8 cellular contexts compared by ENCODE assay signal in the genomic region with DNA sequence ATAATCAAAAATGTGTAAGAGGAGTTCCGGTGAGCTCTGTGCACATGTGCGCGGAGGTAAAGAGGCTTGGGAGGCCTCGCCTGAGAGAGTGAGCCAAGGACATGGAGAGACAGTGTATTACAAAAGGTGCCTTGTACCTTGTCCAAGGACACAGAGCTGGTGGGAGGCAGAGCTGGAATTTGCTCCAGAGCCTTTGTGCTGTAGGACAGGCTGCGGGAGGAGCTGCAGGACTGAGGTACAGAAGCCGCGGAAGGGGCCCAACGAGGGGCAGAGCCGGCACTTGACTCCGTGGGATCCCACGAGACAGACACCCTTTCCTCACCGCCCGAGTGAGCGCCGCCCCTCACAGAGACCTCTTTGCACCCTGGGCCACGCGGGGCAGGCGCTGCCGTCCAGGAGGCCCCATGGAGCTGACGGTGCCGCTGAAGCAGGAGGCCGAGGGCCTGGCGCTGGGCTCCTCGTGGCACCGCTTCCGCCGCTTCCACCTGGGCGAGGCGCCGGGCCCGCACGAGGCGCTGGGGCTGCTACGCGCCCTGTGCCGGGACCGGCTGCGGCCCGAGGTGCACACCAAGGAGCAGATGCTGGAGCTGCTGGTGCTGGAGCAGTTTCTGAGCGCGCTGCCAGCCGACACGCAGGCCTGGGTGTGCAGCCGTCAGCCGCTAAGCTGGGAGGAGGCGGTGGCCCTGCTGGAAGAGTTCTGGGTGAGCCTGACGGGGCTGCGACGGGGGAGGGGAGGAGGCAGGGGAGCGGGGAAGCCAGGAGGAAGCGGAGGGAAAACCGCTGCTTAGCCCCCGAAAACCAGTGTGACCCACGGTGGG.
DNase-seq lines count a peak whose midpoint lies in the region; ATAC-seq, FAIRE-seq and TF ChIP-seq lines count a peak whose summit lies in the region.

No MANE protein-coding gene starts in this region.

- peaks cover 7% of the 10 kb centered on the region for H3K27me3 Mint-ChIP-seq in activated CD4-positive, alpha-beta T cell treated with anti-CD3 and anti-CD28 coated beads, Interleukin-2, amount 10 ng/mL, durations not matched to agents 7 days and 5 days

- H3K4me1 Mint-ChIP-seq in activated CD4-positive, alpha-beta T cell treated with anti-CD3 and anti-CD28 coated beads, Interleukin-2, amount 10 ng/mL, durations not matched to agents 7 days and 5 days: peaks cover 27% of the 10 kb centered on the region

- H3K4me3 Mint-ChIP-seq in activated CD4-positive, alpha-beta T cell treated with anti-CD3 and anti-CD28 coated beads, Interleukin-2, amount 10 ng/mL, durations not matched to agents 7 days and 5 days: no peak overlapping the region

- H3K27ac Mint-ChIP-seq in activated CD4-positive, alpha-beta T cell treated with anti-CD3 and anti-CD28 coated beads, Interleukin-2, amount 10 ng/mL, durations not matched to agents 7 days and 5 days: peak overlapping the region; percentile 73

- CTCF ChIA-PET in activated CD4-positive, alpha-beta T cell treated with anti-CD3 and anti-CD28 coated beads, Interleukin-2, amount 10 ng/mL, durations not matched to agents 7 days and 5 days (lab: Charles Lee): interaction anchor here (0.5 to 2.0 kb wide), 5 partner anchors 10 to 94 kb away, joined by 3 to 6 read pairs (median 3); partner anchors contain the start of gene MINDY2

- TF ChIP-seq CTCF in liver (IDR thresholded peaks at IDR 0.05; ENCODE audit: low read depth, low read length, missing input control) (no peak), thyroid gland (IDR thresholded peaks at IDR 0.05) (no peak)

- H3K36me3 Mint-ChIP-seq in activated CD4-positive, alpha-beta T cell treated with anti-CD3 and anti-CD28 coated beads, Interleukin-2, amount 10 ng/mL, durations not matched to agents 7 days and 5 days (ENCODE audit: low read depth): no peaks in the 10 kb centered on the region

- H3K36me3 ChIP-seq in liver (ENCODE audit: control insufficient read depth in 4 of 4, insufficient read depth in 3 of 4, low read depth in 1 of 4, low read length in 3 of 4): no peaks in the 10 kb centered on the region
- H3K36me3 ChIP-seq in thyroid gland: no peaks in the 10 kb centered on the region

- H3K9me3 Mint-ChIP-seq in activated CD4-positive, alpha-beta T cell treated with anti-CD3 and anti-CD28 coated beads, Interleukin-2, amount 10 ng/mL, durations not matched to agents 7 days and 5 days: no peaks in the 10 kb centered on the region

- POLR2A ChIA-PET in activated CD4-positive, alpha-beta T cell treated with anti-CD3 and anti-CD28 coated beads, Interleukin-2, amount 10 ng/mL, durations not matched to agents 7 days and 5 days (lab: Charles Lee): no interaction called here

- TF ChIP-seq RAD21 in liver (IDR thresholded peaks at IDR 0.05): no peak

- no peak for FAIRE-seq in GM12892 (lab: Jason Lieb, UNC)

- H3K27me3 ChIP-seq in liver (ENCODE audit: control insufficient read depth in 4 of 4, insufficient read depth in 4 of 4, low read length in 3 of 4) (no peaks in the 10 kb centered on the region), thyroid gland (no peaks in the 10 kb centered on the region)

- H3K9ac ChIP-seq in liver (ENCODE audit: low read depth in 1 of 2, low read length in 2 of 2): no peak overlapping the region

- ATAC-seq in HG03342 (IDR thresholded peaks at IDR 0.05; ENCODE audit: unreplicated experiment): no peak

- DNase-seq in activated CD4-positive, alpha-beta T cell treated with anti-CD3 and anti-CD28 coated beads, Interleukin-2, amount 10 ng/mL, durations not matched to agents 7 days and 5 days: no peak
- DNase-seq in activated CD4-positive, alpha-beta T cell treated with anti-CD3 and anti-CD28 coated beads for 4 hours: no peak
- DNase-seq in cerebellar cortex (ENCODE audit: low spot score) (peak; percentile 72), thyroid gland (peak; percentile 30 to 40), GM12892 (ENCODE audit: insufficient read length) (no peak), NCI-H2107 (lab: John Stamatoyannopoulos, UW) (no peak)

- H3K4me3 ChIP-seq in liver (ENCODE audit: low read depth in 1 of 3, low read length in 3 of 3): peak overlapping the region; percentile 15 to 47 (median 42)
- H3K4me3 ChIP-seq in thyroid gland (replicated peaks in 1 of 3): peak overlapping the region in 1 of 3 donors; percentile 6

- intact Hi-C loops in thyroid gland (cut with DNase I): no loop called here

- H3K9me3 ChIP-seq in liver (ENCODE audit: control insufficient read depth in 4 of 4, low read length in 3 of 4) (no peaks in the 10 kb centered on the region), thyroid gland (no peaks in the 10 kb centered on the region)

- 27% methylated on average over 54 of the region's 54 CpGs for WGBS in liver
- 38 to 39% methylated on average over 17 to 23 of the region's 54 CpGs for WGBS in thyroid gland, 2 donors

- no peak for TF ChIP-seq POLR2A in thyroid gland (IDR thresholded peaks at IDR 0.05)
- no peak for TF ChIP-seq POLR2A in GM12892 (IDR thresholded peaks at IDR 0.05; ENCODE audit: low read depth, low read length)

- peaks cover 0 to 8% (median 4%) of the 10 kb centered on the region in 4 donors for H3K4me1 ChIP-seq in liver (ENCODE audit: control insufficient read depth in 4 of 4, insufficient read depth in 4 of 4, low read length in 3 of 4)
- H3K4me1 ChIP-seq in thyroid gland: peaks cover 7 to 8% of the 10 kb centered on the region in 2 donors

- peak overlapping the region in 1 of 2 donors; percentile 31 for H3K27ac ChIP-seq in liver (ENCODE audit: low read depth in 1 of 2, low read length in 2 of 2)
- H3K27ac ChIP-seq in thyroid gland: no peak overlapping the region

TF ChIP-seq in liver, 16 proteins besides CTCF, POLR2A, EP300 and RAD21:
- TF ChIP-seq GABPA (IDR thresholded peaks at IDR 0.05 in 1 of 2, conservative IDR thresholded peaks at IDR 0.05 in 1 of 2) (no peak), MAX (IDR thresholded peaks at IDR 0.05) (no peak), EGR1 (IDR thresholded peaks at IDR 0.05; ENCODE audit: low read depth in 2 of 2) (no peak), HNF4G (IDR thresholded peaks at IDR 0.05) (no peak), YY1 (IDR thresholded peaks at IDR 0.05) (no peak), SP1 (IDR thresholded peaks at IDR 0.05) (no peak), HNF4A (conservative IDR thresholded peaks at IDR 0.05) (peak; percentile 42 to 63), JUND (IDR thresholded peaks at IDR 0.05) (no peak)

Comparison
In these comparisons a context has a peak if more than half of its experiments do, and no peak if none do; other contexts are left out.
1. DNase-seq: peak in cerebellar cortex (single experiment) and thyroid gland (2 of 2); none in activated CD4-positive, alpha-beta T cell treated with anti-CD3 and anti-CD28 coated beads, Interleukin-2, amount 10 ng/mL, durations not matched to agents 7 days and 5 days (single experiment), activated CD4-positive, alpha-beta T cell treated with anti-CD3 and anti-CD28 coated beads for 4 hours (0 of 2), GM12892 (single experiment) and NCI-H2107 (single experiment).